ENCODE assay signal across 15 cellular contexts in the genomic region with DNA sequence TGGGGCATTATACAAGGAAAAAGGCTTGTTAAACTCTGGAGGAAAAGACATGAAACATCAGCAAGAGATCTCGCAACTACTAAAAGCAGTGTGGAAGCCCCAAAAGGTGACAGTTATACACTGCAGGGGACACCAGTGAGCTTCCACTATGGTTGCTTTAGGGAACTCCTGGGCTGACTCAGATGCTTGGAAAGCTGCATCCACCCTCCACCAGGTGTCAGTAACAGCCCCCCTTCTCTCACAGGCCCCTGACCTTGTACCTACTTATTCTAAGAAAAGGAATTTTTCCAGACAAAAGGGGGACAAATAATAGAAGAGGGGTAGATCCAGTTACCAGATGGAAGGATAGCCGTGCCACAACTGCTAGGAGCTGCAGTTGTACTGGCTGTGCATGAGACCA.
DNase-seq lines count a peak whose midpoint lies in the region; ATAC-seq and TF ChIP-seq lines count a peak whose summit lies in the region.
"Had no signal": no experiment of that assay in that cellular context is flagged by ENCODE, and none has a peak within 500 bp of the region (broad histone marks: within the 10 kb centered on the region; RNA-seq: fewer than 3 reads in every experiment).

No MANE protein-coding gene starts in this region.

- no peaks in the 10 kb centered on the region for H3K36me3 ChIP-seq in H7 (replicated peaks; ENCODE audit: control insufficient read depth, insufficient read depth, low read length)

- TF ChIP-seq CTCF in C4-2B (conservative IDR thresholded peaks at IDR 0.05) (peak; percentile 15), mesothelial cell of epicardium (IDR thresholded peaks at IDR 0.05; ENCODE audit: unreplicated experiment) (no peak)

- DNase-seq in H7: peak; percentile 69
- DNase-seq in OCI-M1 (lab: John Stamatoyannopoulos, UW): peak; percentile 31
- DNase-seq in iPS DF 4.7 (ENCODE audit: extremely low read depth, low spot score): peak; percentile 33
- no peak for DNase-seq in mesothelial cell of epicardium (ENCODE audit: low spot score in 2 of 2, unreplicated experiment in 2 of 2)
- DNase-seq in activated T-cell treated with anti-CD3 and anti-CD28 coated beads, Interleukin-2, amount 50 U/mL, for 72 hours: no peak
- no peak for DNase-seq in foreskin melanocyte
- DNase-seq: activated CD4-positive, alpha-beta T cell treated with anti-CD3 and anti-CD28 coated beads for 48 hours; activated gamma-delta T cell treated with Interleukin-2 at 50 U/mL for 16 hours; effector CD8-positive, alpha-beta T cell; EL; left cardiac atrium; NCI-H2081; NCI-H526 treated with DMSO at 0.1 percent for 48 hours had no signal

- H3K4me3 Mint-ChIP-seq in mesothelial cell of epicardium: no peak overlapping the region
- H3K4me3 Mint-ChIP-seq in activated T-cell treated with anti-CD3 and anti-CD28 coated beads, Interleukin-2, amount 50 U/mL, for 72 hours: no peak overlapping the region

- peaks cover 47% of the 10 kb centered on the region for H3K9me3 Mint-ChIP-seq in mesothelial cell of epicardium
- peaks cover 11 to 14% of the 10 kb centered on the region in 2 donors for H3K9me3 Mint-ChIP-seq in activated T-cell treated with anti-CD3 and anti-CD28 coated beads, Interleukin-2, amount 50 U/mL, for 72 hours

- no peak overlapping the region for H3K27ac Mint-ChIP-seq in mesothelial cell of epicardium
- no peak overlapping the region for H3K27ac Mint-ChIP-seq in activated T-cell treated with anti-CD3 and anti-CD28 coated beads, Interleukin-2, amount 50 U/mL, for 72 hours

- H3K4me3 ChIP-seq in H7 (ENCODE audit: insufficient read depth, low read depth, low read length): no peak overlapping the region

- no peaks in the 10 kb centered on the region for H3K27me3 Mint-ChIP-seq in mesothelial cell of epicardium (ENCODE audit: low read depth)
- H3K27me3 Mint-ChIP-seq in activated T-cell treated with anti-CD3 and anti-CD28 coated beads, Interleukin-2, amount 50 U/mL, for 72 hours (ENCODE audit: low read depth): no peaks in the 10 kb centered on the region

- no peak overlapping the region for H3K27ac ChIP-seq in C4-2B

- H3K36me3 Mint-ChIP-seq in mesothelial cell of epicardium: peaks cover 12% of the 10 kb centered on the region
- H3K36me3 Mint-ChIP-seq in activated T-cell treated with anti-CD3 and anti-CD28 coated beads, Interleukin-2, amount 50 U/mL, for 72 hours (ENCODE audit: insufficient read depth in 2 of 2): peaks cover 4 to 8% of the 10 kb centered on the region in 2 donors

- ATAC-seq in HG03520 (IDR thresholded peaks at IDR 0.05; ENCODE audit: unreplicated experiment): no peak
- ATAC-seq in activated T-cell treated with anti-CD3 and anti-CD28 coated beads, Interleukin-2, amount 50 U/mL, for 72 hours (replicated peaks in 1 of 2): no peak
- ATAC-seq: left cardiac atrium had no signal

- peaks cover 13% of the 10 kb centered on the region for H3K4me1 Mint-ChIP-seq in mesothelial cell of epicardium
- H3K4me1 Mint-ChIP-seq in activated T-cell treated with anti-CD3 and anti-CD28 coated beads, Interleukin-2, amount 50 U/mL, for 72 hours (ENCODE audit: low read depth): no peaks in the 10 kb centered on the region

- no peaks in the 10 kb centered on the region for H3K27me3 ChIP-seq in H7 (ENCODE audit: control insufficient read depth, insufficient read depth, low read length)

Comparison
In these comparisons a context has a peak if more than half of its experiments do, and no peak if none do; other contexts are left out.
1. DNase-seq: peak in H7 (single experiment), OCI-M1 (single experiment) and iPS DF 4.7 (single experiment); none in mesothelial cell of epicardium (0 of 2), activated T-cell treated with anti-CD3 and anti-CD28 coated beads, Interleukin-2, amount 50 U/mL, for 72 hours (0 of 2) and foreskin melanocyte (single experiment).